ENCODE assay signal across 7 cellular contexts in the genomic region with DNA sequence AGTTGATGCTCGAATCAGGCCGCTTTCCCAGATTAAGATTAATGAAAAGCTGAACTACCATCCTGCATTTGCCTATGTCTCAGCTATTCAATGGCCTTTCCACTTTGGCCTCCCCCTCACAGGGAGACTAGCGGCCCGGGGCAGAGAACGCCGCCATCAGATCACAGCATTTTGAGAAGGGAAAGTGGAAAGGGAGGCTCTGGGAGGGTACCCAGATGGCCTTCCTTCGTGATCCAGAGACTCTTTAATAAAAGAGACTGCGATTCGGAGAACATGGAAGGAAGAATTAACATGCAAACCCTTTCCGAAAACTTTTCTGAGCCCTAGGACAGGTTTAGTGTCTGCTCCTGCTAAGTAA. TPM values are rescaled to one million over a fixed set of nuclear protein-coding genes. Genes with fewer than 3 reads are reported as not detected.
DNase-seq lines count a peak whose midpoint lies in the region; ATAC-seq, FAIRE-seq and TF ChIP-seq lines count a peak whose summit lies in the region.

No MANE protein-coding gene starts in this region.

- no peaks in the 10 kb centered on the region for H3K9me3 ChIP-seq in keratinocyte (ENCODE audit: control insufficient read depth, low read depth, low read length)

- H3K36me3 Mint-ChIP-seq in activated naive CD8-positive, alpha-beta T cell, result no peaks in the 10 kb centered on the region
- peaks cover 15% of the 10 kb centered on the region for H3K36me3 Mint-ChIP-seq in stimulated activated naive CD8-positive, alpha-beta T cell treated with anti-CD3 and anti-CD28 coated beads, Interleukin-15, Interleukin-2, amounts not matched to agents 100 ng/mL and 50 ng/mL, for 24 hours (ENCODE audit: low read depth)

- DNase-seq in HL-60 (ENCODE audit: low read depth in 1 of 2, low spot score in 1 of 2), result no peak
- no peak for DNase-seq in keratinocyte (ENCODE audit: low read depth, low spot score)
- no peak for DNase-seq in superior temporal gyrus (ENCODE audit: extremely low spot score)

- peak overlapping the region; percentile 96 for H3K4me3 Mint-ChIP-seq in activated naive CD8-positive, alpha-beta T cell
- peak overlapping the region; percentile 94 for H3K4me3 Mint-ChIP-seq in stimulated activated naive CD8-positive, alpha-beta T cell treated with anti-CD3 and anti-CD28 coated beads, Interleukin-15, Interleukin-2, amounts not matched to agents 100 ng/mL and 50 ng/mL, for 24 hours

- no peaks in the 10 kb centered on the region for H3K9me3 Mint-ChIP-seq in activated naive CD8-positive, alpha-beta T cell (ENCODE audit: low read depth)
- H3K9me3 Mint-ChIP-seq in stimulated activated naive CD8-positive, alpha-beta T cell treated with anti-CD3 and anti-CD28 coated beads, Interleukin-15, Interleukin-2, amounts not matched to agents 100 ng/mL and 50 ng/mL, for 24 hours, result no peaks in the 10 kb centered on the region

- H3K27me3 Mint-ChIP-seq in activated naive CD8-positive, alpha-beta T cell, result no peaks in the 10 kb centered on the region
- peaks cover 4% of the 10 kb centered on the region for H3K27me3 Mint-ChIP-seq in stimulated activated naive CD8-positive, alpha-beta T cell treated with anti-CD3 and anti-CD28 coated beads, Interleukin-15, Interleukin-2, amounts not matched to agents 100 ng/mL and 50 ng/mL, for 24 hours

- peaks cover 16% of the 10 kb centered on the region for H3K4me1 ChIP-seq in keratinocyte (ENCODE audit: control insufficient read depth, extremely low read depth, insufficient read depth, low read length)

- TF ChIP-seq CTCF in HL-60 (IDR thresholded peaks at IDR 0.05; ENCODE audit: insufficient read depth, low read length) (no peak), keratinocyte (optimal IDR thresholded peaks at IDR 0.05 in 1 of 3, IDR thresholded peaks at IDR 0.05 in 1 of 3, conservative IDR thresholded peaks at IDR 0.05 in 1 of 3; ENCODE audit: extremely low read depth in 1 of 3, insufficient read depth in 2 of 3, low read length in 3 of 3) (no peak)

- H3K27me3 ChIP-seq in HL-60 (ENCODE audit: insufficient read depth, poor library complexity, severe bottlenecking) (no peaks in the 10 kb centered on the region), keratinocyte (ENCODE audit: control insufficient read depth, extremely low read depth, insufficient read depth, low read length) (no peaks in the 10 kb centered on the region)

- H3K4me2 ChIP-seq in keratinocyte (ENCODE audit: control insufficient read depth, extremely low read depth, insufficient read depth, low read depth, low read length), result peak overlapping the region; percentile 98

- H3K27ac ChIP-seq in HL-60 (replicated peaks) (peak overlapping the region; percentile 82), keratinocyte (ENCODE audit: control insufficient read depth, insufficient read depth, low read length) (peak overlapping the region; percentile 81)

- H3K27ac Mint-ChIP-seq in activated naive CD8-positive, alpha-beta T cell, result peak overlapping the region; percentile 89
- H3K27ac Mint-ChIP-seq in stimulated activated naive CD8-positive, alpha-beta T cell treated with anti-CD3 and anti-CD28 coated beads, Interleukin-15, Interleukin-2, amounts not matched to agents 100 ng/mL and 50 ng/mL, for 24 hours, result peak overlapping the region; percentile 90

- peaks cover 2% of the 10 kb centered on the region for H3K9me1 ChIP-seq in keratinocyte (ENCODE audit: control insufficient read depth, extremely low read depth, insufficient read depth, low read length)

- peak overlapping the region; percentile 95 for H3K9ac ChIP-seq in keratinocyte (ENCODE audit: control insufficient read depth, extremely low read depth, insufficient read depth, low read length)

- H3K36me3 ChIP-seq in keratinocyte (ENCODE audit: control insufficient read depth in 2 of 2, extremely low read depth in 1 of 2, insufficient read depth in 2 of 2, low read length in 2 of 2), result peaks cover 3 to 7% of the 10 kb centered on the region in 2 experiments

- ATAC-seq in HG03280 (IDR thresholded peaks at IDR 0.05; ENCODE audit: unreplicated experiment) (no peak), GM21367 (IDR thresholded peaks at IDR 0.05; ENCODE audit: unreplicated experiment) (no peak)

- no peaks in the 10 kb centered on the region for H4K20me1 ChIP-seq in keratinocyte (ENCODE audit: control insufficient read depth, extremely low read depth, insufficient read depth, low read length)

- H2AFZ ChIP-seq in keratinocyte (ENCODE audit: control insufficient read depth, low read length), result peak overlapping the region; percentile 94

- peak overlapping the region; percentile 78 for H3K4me3 ChIP-seq in HL-60 (replicated peaks; ENCODE audit: insufficient read depth, low read length)
- H3K4me3 ChIP-seq in keratinocyte (ENCODE audit: control insufficient read depth in 2 of 3, extremely low read depth in 1 of 3, insufficient read depth in 2 of 3, low read depth in 1 of 3, low read length in 3 of 3), result peak overlapping the region; percentile 59 to 97 (median 94)

- H3K79me2 ChIP-seq in keratinocyte (ENCODE audit: control insufficient read depth, insufficient read depth, low read length), result peaks cover 56% of the 10 kb centered on the region

- H3K4me1 Mint-ChIP-seq in activated naive CD8-positive, alpha-beta T cell (ENCODE audit: low read depth), result peaks cover 52% of the 10 kb centered on the region
- H3K4me1 Mint-ChIP-seq in stimulated activated naive CD8-positive, alpha-beta T cell treated with anti-CD3 and anti-CD28 coated beads, Interleukin-15, Interleukin-2, amounts not matched to agents 100 ng/mL and 50 ng/mL, for 24 hours (ENCODE audit: low read depth), result peaks cover 48% of the 10 kb centered on the region

- no peak for FAIRE-seq in keratinocyte (lab: Jason Lieb, UNC)

- dilution Hi-C loops in keratinocyte (cut with MboI; ENCODE audit: extremely low pct_ligation_motif_present, low sequenced_read_pairs), result no loop called here

RNA-seq across cellular contexts. Expression of a gene that starts 0.5 kb away (rescaled TPM):
- 48.8 to 62.8 TPM (median 54.5 TPM) in 3 replicates for polyA plus RNA-seq in keratinocyte
- polyA plus RNA-seq in keratinocyte (2011; ENCODE audit: low read depth), result 15.7 TPM
- 40.7 and 52.6 TPM in 2 replicates for polyA plus RNA-seq in keratinocyte (2011; cell fraction: cytosol; rRNA removed)
- 37.2 and 42.3 TPM in 2 replicates for polyA plus RNA-seq in keratinocyte (2011; cell fraction: nucleus; rRNA removed)
- polyA plus RNA-seq in keratinocyte (2012; ENCODE audit: low replicate concordance), result 39.8 and 53.6 TPM in 2 replicates
- polyA minus RNA-seq in keratinocyte, result 54.2 to 64.3 TPM (median 59.7 TPM) in 3 replicates
- 31.3 TPM for polyA minus RNA-seq in keratinocyte (2011; cell fraction: cytosol; rRNA and poly(A)+ RNA removed)
- 16.5 and 25.8 TPM in 2 replicates for polyA minus RNA-seq in keratinocyte (2011; cell fraction: nucleus; rRNA and poly(A)+ RNA removed)

RNA-seq across cellular contexts. Expression of a gene that starts 42.2 kb away (rescaled TPM):
- not detected in 3 replicates for polyA plus RNA-seq in keratinocyte
- not detected for polyA plus RNA-seq in keratinocyte (2011; ENCODE audit: low read depth)
- polyA plus RNA-seq in keratinocyte (2011; cell fraction: cytosol; rRNA removed), result not detected in 2 replicates
- not detected in 2 replicates for polyA plus RNA-seq in keratinocyte (2011; cell fraction: nucleus; rRNA removed)
- 0.14 and 0.15 TPM in 2 replicates for polyA plus RNA-seq in keratinocyte (2012; ENCODE audit: low replicate concordance)
- not detected in 3 replicates for polyA minus RNA-seq in keratinocyte
- not detected for polyA minus RNA-seq in keratinocyte (2011; cell fraction: cytosol; rRNA and poly(A)+ RNA removed)
- polyA minus RNA-seq in keratinocyte (2011; cell fraction: nucleus; rRNA and poly(A)+ RNA removed), result not detected in 2 replicates

RNA-seq across cellular contexts. Expression of a gene that starts 51.4 kb away (rescaled TPM):
- 34.2 to 48.1 TPM (median 46.5 TPM) in 3 replicates for polyA plus RNA-seq in keratinocyte
- polyA plus RNA-seq in keratinocyte (2011; ENCODE audit: low read depth), result 8.5 TPM
- polyA plus RNA-seq in keratinocyte (2011; cell fraction: cytosol; rRNA removed), result 32.1 and 37.0 TPM in 2 replicates
- polyA plus RNA-seq in keratinocyte (2011; cell fraction: nucleus; rRNA removed), result 35.3 and 37.3 TPM in 2 replicates
- 22.0 and 23.9 TPM in 2 replicates for polyA plus RNA-seq in keratinocyte (2012; ENCODE audit: low replicate concordance)
- polyA minus RNA-seq in keratinocyte, result 18.6 to 55.6 TPM (median 30.6 TPM) in 3 replicates
- polyA minus RNA-seq in keratinocyte (2011; cell fraction: cytosol; rRNA and poly(A)+ RNA removed), result 26.9 TPM
- 11.8 and 12.4 TPM in 2 replicates for polyA minus RNA-seq in keratinocyte (2011; cell fraction: nucleus; rRNA and poly(A)+ RNA removed)

RNA-seq across cellular contexts. Expression of a gene that starts 58.0 kb away (rescaled TPM):
- polyA plus RNA-seq in keratinocyte, result 51.2 to 80.6 TPM (median 59.5 TPM) in 3 replicates
- polyA plus RNA-seq in keratinocyte (2011; ENCODE audit: low read depth), result 33.4 TPM
- polyA plus RNA-seq in keratinocyte (2011; cell fraction: cytosol; rRNA removed), result 29.5 and 30.4 TPM in 2 replicates
- polyA plus RNA-seq in keratinocyte (2011; cell fraction: nucleus; rRNA removed), result 261 and 264 TPM in 2 replicates
- 33.4 and 72.1 TPM in 2 replicates for polyA plus RNA-seq in keratinocyte (2012; ENCODE audit: low replicate concordance)
- polyA minus RNA-seq in keratinocyte, result 40.6 to 46.7 TPM (median 42.3 TPM) in 3 replicates
- 26.9 TPM for polyA minus RNA-seq in keratinocyte (2011; cell fraction: cytosol; rRNA and poly(A)+ RNA removed)
- polyA minus RNA-seq in keratinocyte (2011; cell fraction: nucleus; rRNA and poly(A)+ RNA removed), result 34.3 and 43.3 TPM in 2 replicates
